9 cellular contexts compared by ENCODE assay signal in genomic region chr6:156662025-156662445, GRCh38.
DNase-seq lines count a peak whose midpoint lies in the region; ATAC-seq, FAIRE-seq and TF ChIP-seq lines count a peak whose summit lies in the region.
"Had no signal": no experiment of that assay in that cellular context is flagged by ENCODE, and none has a peak within 500 bp of the region (broad histone marks: within the 10 kb centered on the region; RNA-seq: fewer than 3 reads in every experiment).

No MANE protein-coding gene starts in this region.

- FAIRE-seq in GM12891 (lab: Jason Lieb, UNC) = no peak

- H3K9me3 ChIP-seq in NT2/D1 (ENCODE audit: insufficient read depth, low read length) = no peaks in the 10 kb centered on the region

- no peaks in the 10 kb centered on the region for H3K4me1 ChIP-seq in NT2/D1 (ENCODE audit: insufficient read depth, insufficient read length)

- peak; percentile 37 for DNase-seq in activated CD4-positive, CD25-positive, alpha-beta regulatory T cell treated with anti-CD3 and anti-CD28 coated beads, Interleukin-2, amount 50 U/mL, for 16 hours (ENCODE audit: low read depth, low spot score)
- DNase-seq in NT2/D1 (ENCODE audit: low read depth, low spot score) (peak; percentile 42), fibroblast of gingiva (ENCODE audit: low read depth) (peak; percentile 93), GM12891 (ENCODE audit: insufficient read length, low spot score) (no peak), NCI-H1694 (lab: John Stamatoyannopoulos, UW) (no peak)
- peak; percentile 36 for DNase-seq in stimulated activated CD4-positive, alpha-beta T cell treated with anti-CD3 and anti-CD28 coated beads, Interleukin-2, amount 100 ng/mL, for 4 hours (ENCODE audit: low read depth)
- DNase-seq: CD4-positive, CD25-positive, alpha-beta regulatory T cell had no signal

- no peaks in the 10 kb centered on the region for H3K27me3 ChIP-seq in NT2/D1 (ENCODE audit: insufficient read depth, insufficient read length)

- no peak for ATAC-seq in activated CD4-positive, CD25-positive, alpha-beta regulatory T cell treated with anti-CD3 and anti-CD28 coated beads, Interleukin-2, amount 50 U/mL, for 24 hours
- no peak for ATAC-seq in GM21423 (IDR thresholded peaks at IDR 0.05; ENCODE audit: unreplicated experiment)

- H3K36me3 ChIP-seq in NT2/D1 (ENCODE audit: insufficient read depth, insufficient read length, low read length) = no peaks in the 10 kb centered on the region

- H3K4me3 ChIP-seq in NT2/D1 (ENCODE audit: insufficient read length, low read depth) = no peak overlapping the region

- no peak for TF ChIP-seq POLR2A in GM12891 (IDR thresholded peaks at IDR 0.05; ENCODE audit: low read depth, low read length)

- no peak overlapping the region for H3K9ac ChIP-seq in NT2/D1 (ENCODE audit: insufficient read length, low read depth)

TF ChIP-seq in GM12891, 5 proteins besides CTCF, POLR2A, EP300 and RAD21:
- TF ChIP-seq SPI1 (IDR thresholded peaks at IDR 0.05; ENCODE audit: low read depth, low read length) (no peak), TAF1 (IDR thresholded peaks at IDR 0.05; ENCODE audit: low read depth, low read length) (no peak)

Comparison
In these comparisons a context has a peak if more than half of its experiments do, and no peak if none do; other contexts are left out.
1. DNase-seq: peak in activated CD4-positive, CD25-positive, alpha-beta regulatory T cell treated with anti-CD3 and anti-CD28 coated beads, Interleukin-2, amount 50 U/mL, for 16 hours (single experiment), NT2/D1 (single experiment), fibroblast of gingiva (single experiment) and stimulated activated CD4-positive, alpha-beta T cell treated with anti-CD3 and anti-CD28 coated beads, Interleukin-2, amount 100 ng/mL, for 4 hours (single experiment); none in GM12891 (single experiment) and NCI-H1694 (single experiment).